20 cellular contexts compared by ENCODE assay signal in genomic region chr6:166604328-166604727, GRCh38. TPM values are rescaled to one million over a fixed set of nuclear protein-coding genes. Genes with fewer than 3 reads are reported as not detected.
A peak's percentile ranks its signal among the peaks of the same experiment; 100 is the strongest.
DNase-seq lines count a peak whose midpoint lies in the region; ATAC-seq lines count a peak whose summit lies in the region.
"Had no signal": no experiment of that assay in that cellular context is flagged by ENCODE, and none has a peak within 500 bp of the region (broad histone marks: within the 10 kb centered on the region; RNA-seq: fewer than 3 reads in every experiment).

No MANE protein-coding gene starts in this region.

- no peak for ATAC-seq in sciatic nerve

- DNase-seq in activated effector memory CD4-positive, alpha-beta T cell treated with anti-CD3 and anti-CD28 coated beads, Interleukin-2, amount 50 U/mL, for 16 hours, result peak; percentile 43
- DNase-seq in activated effector memory CD4-positive, alpha-beta T cell treated with Interleukin-2 at 50 U/mL for 16 hours, result no peak
- DNase-seq in mucosa of gallbladder (ENCODE audit: low spot score), result peak; percentile 2
- DNase-seq in sciatic nerve (ENCODE audit: low spot score), result peak; percentile 45
- no peak for DNase-seq in NCI-H2107 treated with DMSO at 0.1 percent for 48 hours (lab: John Stamatoyannopoulos, UW; ENCODE audit: unreplicated experiment)
- DNase-seq in epidermal melanocyte (ENCODE audit: insufficient read length, low spot score), result no peak
- DNase-seq in DMS79 treated with DMSO at 0.1 percent for 48 hours (lab: John Stamatoyannopoulos, UW), result no peak
- DNase-seq: 8988T; ACHN; BE2C; C1 segment of cervical spinal cord; CD4-positive, alpha-beta memory T cell; CD4-positive, CD25-positive, alpha-beta regulatory T cell; CD8-positive, alpha-beta memory T cell; COR-L47; DMS 273 treated with DMSO at 0.1 percent for 48 hours; DMS153; DMS53; DMS79; GF-D8 had no signal

- intact Hi-C loops in sciatic nerve (cut with DNase I), result no loop called here

RNA-seq across cellular contexts. Expression of gene RAMACL, which starts 17.9 kb away (rescaled TPM):
- total RNA-seq in mucosa of gallbladder (1.1 TPM), sciatic nerve (4.3 TPM)

RNA-seq across cellular contexts. Expression of gene RPS6KA2, which starts 22.7 kb away (rescaled TPM):
- total RNA-seq in mucosa of gallbladder (36.1 TPM), sciatic nerve (69.9 TPM)

Comparison
In these comparisons a context has a peak if more than half of its experiments do, and no peak if none do; other contexts are left out.
1. DNase-seq: peak in activated effector memory CD4-positive, alpha-beta T cell treated with anti-CD3 and anti-CD28 coated beads, Interleukin-2, amount 50 U/mL, for 16 hours (single experiment), mucosa of gallbladder (single experiment) and sciatic nerve (single experiment); none in activated effector memory CD4-positive, alpha-beta T cell treated with Interleukin-2 at 50 U/mL for 16 hours (single experiment), NCI-H2107 treated with DMSO at 0.1 percent for 48 hours (single experiment), epidermal melanocyte (single experiment) and DMS79 treated with DMSO at 0.1 percent for 48 hours (single experiment).